19 cellular contexts compared by ENCODE assay signal in genomic region chr10:66695046-66695445, GRCh38.
DNase-seq lines count a peak whose midpoint lies in the region; TF ChIP-seq lines count a peak whose summit lies in the region.
"Had no signal": no experiment of that assay in that cellular context is flagged by ENCODE, and none has a peak within 500 bp of the region (broad histone marks: within the 10 kb centered on the region; RNA-seq: fewer than 3 reads in every experiment).

No MANE protein-coding gene starts in this region.

- H3K9ac ChIP-seq in mammary epithelial cell (ENCODE audit: insufficient read depth, low read length), result no peak overlapping the region
- H3K9ac ChIP-seq: BLaER1, GM23248 had no signal

- H3K9me3 Mint-ChIP-seq in MCF 10A (ENCODE audit: unreplicated experiment), result peaks cover 7% of the 10 kb centered on the region
- H3K9me3 Mint-ChIP-seq in activated CD4-positive, alpha-beta T cell treated with anti-CD3 and anti-CD28 coated beads, Interleukin-2, amount 10 ng/mL, durations not matched to agents 7 days and 5 days, result peaks cover 4% of the 10 kb centered on the region

- H3K27ac ChIP-seq in breast epithelium (no peak overlapping the region), mammary epithelial cell (ENCODE audit: insufficient read depth, low read depth, low read length) (peak overlapping the region; percentile 20), epithelial cell of prostate (peak overlapping the region; percentile 26)
- H3K27ac ChIP-seq: 22Rv1, BLaER1, C4-2B, GM23248 had no signal

- CTCF ChIA-PET in MCF 10A (lab: Yijun Ruan, JAX) (interaction anchor here (0.6 kb wide), 1 partner anchor 30 kb away, joined by 3 read pairs; no protein-coding TSS in a partner anchor), mammary epithelial cell (lab: Charles Lee; ENCODE audit: low non-redundant PET) (no interaction called here)
- CTCF ChIA-PET in activated CD4-positive, alpha-beta T cell treated with anti-CD3 and anti-CD28 coated beads, Interleukin-2, amount 10 ng/mL, durations not matched to agents 7 days and 5 days (lab: Charles Lee), result no interaction called here

- no peaks in the 10 kb centered on the region for H3K36me3 Mint-ChIP-seq in MCF 10A (ENCODE audit: insufficient read depth, unreplicated experiment)
- H3K36me3 Mint-ChIP-seq in activated CD4-positive, alpha-beta T cell treated with anti-CD3 and anti-CD28 coated beads, Interleukin-2, amount 10 ng/mL, durations not matched to agents 7 days and 5 days (ENCODE audit: low read depth), result no peaks in the 10 kb centered on the region
- H3K36me3 Mint-ChIP-seq: CD4-positive, CD25-positive, alpha-beta regulatory T cell; CD8-positive, alpha-beta T cell had no signal

- in situ Hi-C loops in mammary epithelial cell (cut with MboI; ENCODE audit: low sequenced_read_pairs in 2 of 2), result no loop called here

- TF ChIP-seq POLR2A in breast epithelium (IDR thresholded peaks at IDR 0.05), result no peak

- POLR2A ChIA-PET in MCF 10A (lab: Yijun Ruan, JAX), result interaction anchor here (0.7 kb wide), 1 partner anchor 23 kb away, joined by 3 read pairs; no protein-coding TSS in a partner anchor
- POLR2A ChIA-PET in activated CD4-positive, alpha-beta T cell treated with anti-CD3 and anti-CD28 coated beads, Interleukin-2, amount 10 ng/mL, durations not matched to agents 7 days and 5 days (lab: Charles Lee), result no interaction called here

- dilution Hi-C loops in mammary epithelial cell (cut with HindIII; ENCODE audit: low sequenced_read_pairs), result no loop called here

- no peak for TF ChIP-seq CTCF in MCF 10A (IDR thresholded peaks at IDR 0.05; ENCODE audit: unreplicated experiment)
- TF ChIP-seq CTCF in breast epithelium (IDR thresholded peaks at IDR 0.05), result no peak
- TF ChIP-seq CTCF in mammary epithelial cell (conservative IDR thresholded peaks at IDR 0.05 in 1 of 2, IDR thresholded peaks at IDR 0.05 in 1 of 2; ENCODE audit: extremely low read depth in 1 of 2, insufficient read depth in 1 of 2, low read depth in 1 of 2, low read length in 2 of 2), result no peak

- H3K4me2 ChIP-seq in mammary epithelial cell (ENCODE audit: insufficient read depth, low read depth, low read length), result peak overlapping the region; percentile 29
- H3K4me2 ChIP-seq: BLaER1 had no signal

- peak overlapping the region; percentile 54 for H2AFZ ChIP-seq in mammary epithelial cell (ENCODE audit: low read depth, low read length)
- H2AFZ ChIP-seq: GM23248 had no signal

- WGBS in mammary epithelial cell (ENCODE audit: low coverage, missing lambda C conversion rate), result 6% methylated on average over 1 of the region's 1 CpG

- no peak overlapping the region for H3K4me3 ChIP-seq in breast epithelium
- no peak overlapping the region for H3K4me3 ChIP-seq in mammary epithelial cell (replicated peaks in 1 of 3; ENCODE audit: insufficient read depth in 1 of 3, low read depth in 2 of 3, low read length in 3 of 3)
- H3K4me3 ChIP-seq: BLaER1, GM23248 had no signal

- H3K4me1 ChIP-seq in breast epithelium (no peaks in the 10 kb centered on the region), mammary epithelial cell (ENCODE audit: insufficient read depth, low read length) (peaks cover 7% of the 10 kb centered on the region)
- H3K4me1 ChIP-seq: BLaER1, Caco-2 had no signal

- no peaks in the 10 kb centered on the region for H3K27me3 Mint-ChIP-seq in MCF 10A (ENCODE audit: insufficient read depth, unreplicated experiment)
- no peaks in the 10 kb centered on the region for H3K27me3 Mint-ChIP-seq in activated CD4-positive, alpha-beta T cell treated with anti-CD3 and anti-CD28 coated beads, Interleukin-2, amount 10 ng/mL, durations not matched to agents 7 days and 5 days
- H3K27me3 Mint-ChIP-seq: B cell; CD4-positive, CD25-positive, alpha-beta regulatory T cell had no signal

- no peaks in the 10 kb centered on the region for H3K79me2 ChIP-seq in mammary epithelial cell (ENCODE audit: insufficient read depth, low read length)

- no peak overlapping the region for H3K4me3 Mint-ChIP-seq in MCF 10A (ENCODE audit: unreplicated experiment)
- no peak overlapping the region for H3K4me3 Mint-ChIP-seq in activated CD4-positive, alpha-beta T cell treated with anti-CD3 and anti-CD28 coated beads, Interleukin-2, amount 10 ng/mL, durations not matched to agents 7 days and 5 days
- H3K4me3 Mint-ChIP-seq: B cell; CD4-positive, CD25-positive, alpha-beta regulatory T cell; CD8-positive, alpha-beta T cell; H9 had no signal

- no peaks in the 10 kb centered on the region for H3K4me1 Mint-ChIP-seq in MCF 10A (ENCODE audit: insufficient read depth, unreplicated experiment)
- no peaks in the 10 kb centered on the region for H3K4me1 Mint-ChIP-seq in activated CD4-positive, alpha-beta T cell treated with anti-CD3 and anti-CD28 coated beads, Interleukin-2, amount 10 ng/mL, durations not matched to agents 7 days and 5 days
- H3K4me1 Mint-ChIP-seq: B cell; CD4-positive, CD25-positive, alpha-beta regulatory T cell; H9 had no signal

- intact Hi-C loops in MCF 10A (cut with micrococcal nuclease) (no loop called here), breast epithelium (cut with DNase I; ENCODE audit: low total_unique reads) (no loop called here), mammary epithelial cell (cut with micrococcal nuclease) (no loop called here)

- DNase-seq in MCF 10A (ENCODE audit: unreplicated experiment) (peak; percentile 14), breast epithelium (ENCODE audit: low spot score in 2 of 2) (no peak), mammary epithelial cell (peak; percentile 69), epithelial cell of prostate (ENCODE audit: low read depth, low spot score) (no peak), NCI-H128 (lab: John Stamatoyannopoulos, UW; ENCODE audit: unreplicated experiment) (no peak), NCI-H2081 treated with DMSO at 0.1 percent for 48 hours (lab: John Stamatoyannopoulos, UW) (no peak)
- no peak for DNase-seq in activated CD4-positive, alpha-beta T cell treated with anti-CD3 and anti-CD28 coated beads, Interleukin-2, amount 10 ng/mL, durations not matched to agents 7 days and 5 days
- DNase-seq in stimulated activated CD4-positive, alpha-beta T cell treated with anti-CD3 and anti-CD28 coated beads, Interleukin-4, amount 100 ng/mL, for 24 hours, result no peak
- DNase-seq: Caco-2; CD4-positive, CD25-positive, alpha-beta regulatory T cell; CD8-positive, alpha-beta T cell; DMS153; DND-41; GM23248; H9 had no signal

- H4K20me1 ChIP-seq in mammary epithelial cell (ENCODE audit: insufficient read depth, low read length), result no peaks in the 10 kb centered on the region
- H4K20me1 ChIP-seq: BLaER1 had no signal

- H3K9me3 ChIP-seq in breast epithelium (no peaks in the 10 kb centered on the region), mammary epithelial cell (replicated peaks; ENCODE audit: insufficient read depth, low read length) (no peaks in the 10 kb centered on the region)
- H3K9me3 ChIP-seq: Caco-2 had no signal

- H3K27ac Mint-ChIP-seq in MCF 10A (ENCODE audit: low read depth, unreplicated experiment), result no peak overlapping the region
- no peak overlapping the region for H3K27ac Mint-ChIP-seq in activated CD4-positive, alpha-beta T cell treated with anti-CD3 and anti-CD28 coated beads, Interleukin-2, amount 10 ng/mL, durations not matched to agents 7 days and 5 days
- H3K27ac Mint-ChIP-seq: B cell; CD4-positive, CD25-positive, alpha-beta regulatory T cell; CD8-positive, alpha-beta T cell; H9 had no signal

- BruUV-seq in MCF 10A (replicated peaks; lab: Mats Ljungman, UMichigan) (no TSS peak), mammary epithelial cell (replicated peaks; lab: Mats Ljungman, UMichigan) (no TSS peak)

- H3K27me3 ChIP-seq in breast epithelium, result no peaks in the 10 kb centered on the region
- no peaks in the 10 kb centered on the region for H3K27me3 ChIP-seq in mammary epithelial cell (ENCODE audit: insufficient read depth, low read length)
- H3K27me3 ChIP-seq: BLaER1 had no signal

- no peaks in the 10 kb centered on the region for H3K36me3 ChIP-seq in breast epithelium
- no peaks in the 10 kb centered on the region for H3K36me3 ChIP-seq in mammary epithelial cell (ENCODE audit: insufficient read depth, low read length)
- H3K36me3 ChIP-seq: BLaER1 had no signal

Comparison
In these comparisons a context has a peak if more than half of its experiments do, and no peak if none do; other contexts are left out.
1. DNase-seq: peak in MCF 10A (single experiment) and mammary epithelial cell (single experiment); none in breast epithelium (0 of 2), epithelial cell of prostate (single experiment), NCI-H128 (single experiment), NCI-H2081 treated with DMSO at 0.1 percent for 48 hours (single experiment), activated CD4-positive, alpha-beta T cell treated with anti-CD3 and anti-CD28 coated beads, Interleukin-2, amount 10 ng/mL, durations not matched to agents 7 days and 5 days (single experiment) and stimulated activated CD4-positive, alpha-beta T cell treated with anti-CD3 and anti-CD28 coated beads, Interleukin-4, amount 100 ng/mL, for 24 hours (single experiment).
2. H3K27ac ChIP-seq: peak in mammary epithelial cell (single experiment) and epithelial cell of prostate (single experiment); none in breast epithelium (0 of 2).